In genomic region chr2:96601382-96602292, GRCh38 we compare ENCODE assay signal across 18 cellular contexts. TPM values are rescaled to one million over a fixed set of nuclear protein-coding genes. Genes with fewer than 3 reads are reported as not detected.
DNase-seq lines count a peak whose midpoint lies in the region; ATAC-seq, FAIRE-seq and TF ChIP-seq lines count a peak whose summit lies in the region.
"Had no signal": no experiment of that assay in that cellular context is flagged by ENCODE, and none has a peak within 500 bp of the region (broad histone marks: within the 10 kb centered on the region; RNA-seq: fewer than 3 reads in every experiment).

No MANE protein-coding gene starts in this region.

- ATAC-seq in body of pancreas (peak; percentile 71), GM21737 (IDR thresholded peaks at IDR 0.05; ENCODE audit: unreplicated experiment) (no peak), gastroesophageal sphincter (no peak)
- no peak for ATAC-seq in naive thymus-derived CD8-positive, alpha-beta T cell

- H3K36me3 ChIP-seq in body of pancreas (replicated peaks in 1 of 2; ENCODE audit: insufficient read depth in 1 of 2, low read depth in 2 of 2) (peaks cover 0 to 3% of the 10 kb centered on the region in 2 donors), small intestine (ENCODE audit: control insufficient read depth in 2 of 2, insufficient read depth in 2 of 2, low read length in 2 of 2) (peaks cover 17 to 45% of the 10 kb centered on the region in 2 donors), gastroesophageal sphincter (peaks cover 4 to 97% of the 10 kb centered on the region in 2 donors)

- H3K4me1 ChIP-seq in body of pancreas (peaks cover 50% of the 10 kb centered on the region), small intestine (ENCODE audit: control insufficient read depth in 2 of 2, insufficient read depth in 1 of 2, low read depth in 1 of 2, low read length in 1 of 2) (no peaks in the 10 kb centered on the region), gastroesophageal sphincter (peaks cover 0 to 11% (median 0%) of the 10 kb centered on the region in 3 donors)

- POLR2A ChIA-PET in naive thymus-derived CD8-positive, alpha-beta T cell (lab: Charles Lee): interaction anchor here (1.4 kb wide), 1 partner anchor 159 kb away, joined by 3 read pairs; the partner anchor contains the start of gene CNNM4

- TF ChIP-seq CTCF in body of pancreas (IDR thresholded peaks at IDR 0.05) (no peak), gastroesophageal sphincter (IDR thresholded peaks at IDR 0.05) (no peak)

- H3K27me3 ChIP-seq in body of pancreas (no peaks in the 10 kb centered on the region), small intestine (ENCODE audit: control insufficient read depth in 2 of 2, insufficient read depth in 2 of 2, low read length in 2 of 2) (no peaks in the 10 kb centered on the region), gastroesophageal sphincter (no peaks in the 10 kb centered on the region)

- H3K27ac Mint-ChIP-seq in T-helper 1 cell treated with Interleukin-12 subunit alpha and Interleukin-12 subunit beta and Interleukin-4 antibody, amounts not matched to agents 30 μg/mL and 1 μg/mL, for 36 hours: peak overlapping the region; percentile 79
- H3K27ac Mint-ChIP-seq in naive thymus-derived CD8-positive, alpha-beta T cell: peak overlapping the region in 5 of 10 donors; percentile 34 to 86 (median 37)

- TF ChIP-seq POLR2A in body of pancreas (IDR thresholded peaks at IDR 0.05) (no peak), gastroesophageal sphincter (IDR thresholded peaks at IDR 0.05) (no peak)

- no peaks in the 10 kb centered on the region for H3K9me3 ChIP-seq in body of pancreas
- no peaks in the 10 kb centered on the region for H3K9me3 ChIP-seq in small intestine (ENCODE audit: control insufficient read depth, low read depth)
- H3K9me3 ChIP-seq in gastroesophageal sphincter: no peaks in the 10 kb centered on the region

- DNase-seq in DMS53 (lab: John Stamatoyannopoulos, UW) (peak; percentile 29), DMS53 treated with DMSO at 0.1 percent for 48 hours (lab: John Stamatoyannopoulos, UW; ENCODE audit: unreplicated experiment) (no peak), body of pancreas (peak; percentile 51 to 85 (median 80)), small intestine (peak; percentile 69)
- no peak for DNase-seq in naive thymus-derived CD8-positive, alpha-beta T cell
- DNase-seq: COR-L47, foreskin melanocyte, islet precursor cell, NCI-H1105 had no signal

- no peak for FAIRE-seq in small intestine (lab: Jason Lieb, UNC)
- FAIRE-seq: RCC 7860 had no signal

- H3K4me3 Mint-ChIP-seq in T-helper 1 cell treated with Interleukin-12 subunit alpha and Interleukin-12 subunit beta and Interleukin-4 antibody, amounts not matched to agents 30 μg/mL and 1 μg/mL, for 36 hours: peak overlapping the region; percentile 7
- no peak overlapping the region for H3K4me3 Mint-ChIP-seq in naive thymus-derived CD8-positive, alpha-beta T cell

- H3K27ac ChIP-seq in body of pancreas (peak overlapping the region; percentile 46 to 80 (median 70)), small intestine (ENCODE audit: low read depth in 1 of 2, low read length in 1 of 2) (peak overlapping the region; percentile 16 to 24), gastroesophageal sphincter (peak overlapping the region in 1 of 4 donors; percentile 21)
- H3K27ac ChIP-seq: 22Rv1 had no signal

- 48 to 49% methylated on average over 8 of the region's 8 CpGs for WGBS in body of pancreas, 2 donors
- WGBS in small intestine, 3 donors: 76 to 83% (median 77%) methylated on average over 8 of the region's 8 CpGs
- 82 to 88% methylated on average over 2 to 4 of the region's 8 CpGs for WGBS in gastroesophageal sphincter (ENCODE audit: low coverage in 1 of 2), 2 donors

- TF ChIP-seq EP300 in gastroesophageal sphincter (IDR thresholded peaks at IDR 0.05): no peak

- H3K4me1 Mint-ChIP-seq in T-helper 1 cell treated with Interleukin-12 subunit alpha and Interleukin-12 subunit beta and Interleukin-4 antibody, amounts not matched to agents 30 μg/mL and 1 μg/mL, for 36 hours (ENCODE audit: low read depth): peaks cover 41% of the 10 kb centered on the region
- peaks cover 0 to 7% (median 5%) of the 10 kb centered on the region in 4 donors for H3K4me1 Mint-ChIP-seq in naive thymus-derived CD8-positive, alpha-beta T cell

- H3K4me3 ChIP-seq in body of pancreas: no peak overlapping the region
- no peak overlapping the region for H3K4me3 ChIP-seq in small intestine (ENCODE audit: low read depth in 1 of 2, low read length in 2 of 2)
- H3K4me3 ChIP-seq in gastroesophageal sphincter: no peak overlapping the region

- H3K27me3 Mint-ChIP-seq in T-helper 1 cell treated with Interleukin-12 subunit alpha and Interleukin-12 subunit beta and Interleukin-4 antibody, amounts not matched to agents 30 μg/mL and 1 μg/mL, for 36 hours (ENCODE audit: low read depth): no peaks in the 10 kb centered on the region
- no peaks in the 10 kb centered on the region for H3K27me3 Mint-ChIP-seq in naive thymus-derived CD8-positive, alpha-beta T cell

- H3K9me3 Mint-ChIP-seq in T-helper 1 cell treated with Interleukin-12 subunit alpha and Interleukin-12 subunit beta and Interleukin-4 antibody, amounts not matched to agents 30 μg/mL and 1 μg/mL, for 36 hours: no peaks in the 10 kb centered on the region
- no peaks in the 10 kb centered on the region for H3K9me3 Mint-ChIP-seq in naive thymus-derived CD8-positive, alpha-beta T cell

- intact Hi-C loops in body of pancreas (cut with DNase I): no loop called here

- H3K36me3 Mint-ChIP-seq in T-helper 1 cell treated with Interleukin-12 subunit alpha and Interleukin-12 subunit beta and Interleukin-4 antibody, amounts not matched to agents 30 μg/mL and 1 μg/mL, for 36 hours (ENCODE audit: low read depth): peaks cover 77% of the 10 kb centered on the region
- H3K36me3 Mint-ChIP-seq in naive thymus-derived CD8-positive, alpha-beta T cell: peaks cover 4 to 94% (median 26%) of the 10 kb centered on the region in 3 donors

RNA-seq across cellular contexts. Expression of gene KANSL3, which starts 36.5 kb away (rescaled TPM):
- total RNA-seq in body of pancreas: 10 to 100 TPM; 36.6 to 50.4 TPM
- 10 to 100 TPM; 13.5 to 18.2 (median 17.9) TPM for polyA plus RNA-seq in small intestine
- 10 to 100 TPM; 57.6 to 61.8 TPM for total RNA-seq in naive thymus-derived CD8-positive, alpha-beta T cell
- polyA plus RNA-seq in naive thymus-derived CD8-positive, alpha-beta T cell: 10 to 100 TPM in 2 of 3 donors, 1 to 10 TPM in 1; 8.3 to 18.2 (median 11.4) TPM
- 10 to 100 TPM; 50.9 to 66.7 (median 60.6) TPM for total RNA-seq in gastroesophageal sphincter

RNA-seq across cellular contexts. Expression of gene FER1L5, which starts 40.9 kb away (rescaled TPM):
- total RNA-seq in body of pancreas: 1 to 10 TPM in 1 of 2 donors, under 1 TPM in 1; 0.78 to 3.6 TPM
- under 1 TPM in 1 of 3 donors, not detected in 2; 0.09 TPM for polyA plus RNA-seq in small intestine
- total RNA-seq in naive thymus-derived CD8-positive, alpha-beta T cell: not detected
- under 1 TPM in 1 of 3 donors, not detected in 2; 0.02 TPM for polyA plus RNA-seq in naive thymus-derived CD8-positive, alpha-beta T cell
- not detected for total RNA-seq in gastroesophageal sphincter
- total RNA-seq: myocyte; NCI-H460; subcutaneous adipose tissue; T-helper 2 cell treated with Interferon-gamma antibody and Interleukin-4, amounts not matched to agents 100 ng/mL and 5 ng/mL, for 36 hours had no signal

Comparison
In these comparisons a context has a peak if more than half of its experiments do, and no peak if none do; other contexts are left out.
1. DNase-seq: peak in DMS53 (single experiment), body of pancreas (4 of 4) and small intestine (single experiment); none in DMS53 treated with DMSO at 0.1 percent for 48 hours (single experiment) and naive thymus-derived CD8-positive, alpha-beta T cell (0 of 10).